ENCODE assay signal across 8 cellular contexts in the genomic region with DNA sequence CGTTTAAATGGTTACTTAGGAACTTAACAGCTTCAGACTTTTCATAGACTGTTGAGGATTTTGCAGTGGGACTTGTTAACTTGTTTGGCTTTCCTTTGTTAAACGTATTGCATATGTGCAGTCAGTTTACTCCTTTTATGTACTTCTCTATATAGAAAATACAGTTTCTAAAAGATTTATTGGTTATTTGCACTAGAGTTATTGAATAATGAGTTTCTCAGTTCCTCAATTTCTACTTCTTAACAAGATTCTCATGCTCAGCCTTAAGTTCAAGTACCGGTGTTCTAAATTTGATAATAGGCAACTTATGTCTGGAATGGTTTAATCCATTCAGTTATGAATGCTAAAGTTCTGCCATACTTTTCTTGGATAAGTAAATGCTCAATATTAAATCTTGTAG. TPM values are rescaled to one million over a fixed set of nuclear protein-coding genes. Genes with fewer than 3 reads are reported as not detected.
A peak's percentile ranks its signal among the peaks of the same experiment; 100 is the strongest.
DNase-seq lines count a peak whose midpoint lies in the region; ATAC-seq and TF ChIP-seq lines count a peak whose summit lies in the region.

No MANE protein-coding gene starts in this region.

- no peak overlapping the region for H3K4ac ChIP-seq in mesendoderm (ENCODE audit: low read depth, low read length)

- H3K79me1 ChIP-seq in mesendoderm (ENCODE audit: low read length): peaks cover 2% of the 10 kb centered on the region

- H2BK5ac ChIP-seq in mesendoderm (ENCODE audit: low read length): no peak overlapping the region

- DNase-seq in right atrium auricular region (ENCODE audit: low spot score): no peak
- DNase-seq in left cardiac atrium: no peak
- DNase-seq in astrocyte of the spinal cord (ENCODE audit: low read depth, low spot score): no peak
- DNase-seq in mesendoderm: no peak
- DNase-seq in KG1 (lab: John Stamatoyannopoulos, UW): no peak
- DNase-seq in activated gamma-delta T cell (lab: John Stamatoyannopoulos, UW): no peak
- no peak for DNase-seq in NCI-H2171 (lab: John Stamatoyannopoulos, UW)
- DNase-seq in dedifferentiated amniotic fluid mesenchymal stem cell (ENCODE audit: extremely low spot score): no peak

- peak overlapping the region; percentile 98 for H3K56ac ChIP-seq in mesendoderm (ENCODE audit: low read length)

- H3K79me2 ChIP-seq in mesendoderm (ENCODE audit: control insufficient read depth, insufficient read depth, low read length): peaks cover 48% of the 10 kb centered on the region

- no peak overlapping the region for H2BK15ac ChIP-seq in mesendoderm (replicated peaks; ENCODE audit: low read depth)

- H3K4me1 ChIP-seq in right atrium auricular region (peaks cover 0 to 34% of the 10 kb centered on the region in 2 donors), mesendoderm (ENCODE audit: control insufficient read depth, low read depth, low read length) (no peaks in the 10 kb centered on the region)

- H3K23ac ChIP-seq in mesendoderm (ENCODE audit: low read length): no peak overlapping the region

- in situ Hi-C loops in astrocyte of the spinal cord (cut with HindIII; ENCODE audit: low sequenced_read_pairs): no loop called here

- H3K36me3 ChIP-seq in right atrium auricular region: peaks cover 17% of the 10 kb centered on the region
- no peaks in the 10 kb centered on the region for H3K36me3 ChIP-seq in mesendoderm (ENCODE audit: control insufficient read depth, insufficient read depth, low read length)

- H3K9ac ChIP-seq in mesendoderm (ENCODE audit: low read length): peak overlapping the region; percentile 97

- H3K27ac ChIP-seq in right atrium auricular region (peak overlapping the region; percentile 95), mesendoderm (ENCODE audit: low read depth, low read length) (peak overlapping the region; percentile 56)

- H3K27me3 ChIP-seq in right atrium auricular region: no peaks in the 10 kb centered on the region
- H3K27me3 ChIP-seq in mesendoderm (ENCODE audit: insufficient read depth, low read length, poor library complexity): no peaks in the 10 kb centered on the region

- TF ChIP-seq CTCF in right atrium auricular region (IDR thresholded peaks at IDR 0.05) (no peak), astrocyte of the spinal cord (IDR thresholded peaks at IDR 0.05; ENCODE audit: low read depth, low read length) (no peak)

- intact Hi-C loops in left cardiac atrium (cut with DNase I): no loop called here

- no peak for ATAC-seq in left cardiac atrium

- WGBS in mesendoderm (ENCODE audit: extremely low coverage, insufficient coverage, low lambda C conversion rate): no CpG with 5 or more reads among the region's 3 CpGs

- no peak overlapping the region for H2BK120ac ChIP-seq in mesendoderm (ENCODE audit: low read depth, low read length)

- peak overlapping the region; percentile 76 to 78 for H3K4me3 ChIP-seq in right atrium auricular region
- H3K4me3 ChIP-seq in astrocyte of the spinal cord (ENCODE audit: low read depth, low read length): peak overlapping the region; percentile 93
- peak overlapping the region; percentile 79 for H3K4me3 ChIP-seq in mesendoderm (ENCODE audit: low read length)

- H4K8ac ChIP-seq in mesendoderm (ENCODE audit: low read depth, low read length): no peak overlapping the region

- H3K4me2 ChIP-seq in mesendoderm (ENCODE audit: low read length): peak overlapping the region; percentile 66

- no peaks in the 10 kb centered on the region for H3K9me3 ChIP-seq in right atrium auricular region

- H2AK5ac ChIP-seq in mesendoderm (ENCODE audit: low read length): no peak overlapping the region

- no peak overlapping the region for H3K18ac ChIP-seq in mesendoderm (ENCODE audit: low read length)

- no peak overlapping the region for H4K5ac ChIP-seq in mesendoderm (ENCODE audit: low read length)

RNA-seq across cellular contexts. Expression of gene PSMA3, which starts 0.9 kb away (rescaled TPM):
- total RNA-seq in right atrium auricular region: 10 to 100 TPM; 78.9 to 85.3 TPM
- total RNA-seq in left cardiac atrium: 100 to 1,000 TPM; 121 to 134 TPM
- polyA plus RNA-seq in mesendoderm (2013, experiment 1 of 2): 640 TPM
- 634 TPM for polyA plus RNA-seq in mesendoderm (2013, experiment 2 of 2)

RNA-seq across cellular contexts. Expression of gene ACTR10, which starts 45.6 kb away (rescaled TPM):
- 100 to 1,000 TPM in 1 of 2 donors, 10 to 100 TPM in 1; 55.3 to 109 TPM for total RNA-seq in right atrium auricular region
- 10 to 100 TPM; 66.9 to 76.8 TPM for total RNA-seq in left cardiac atrium
- polyA plus RNA-seq in mesendoderm (2013, experiment 1 of 2): 28.2 TPM
- polyA plus RNA-seq in mesendoderm (2013, experiment 2 of 2): 26.4 TPM

RNA-seq across cellular contexts. Expression of gene ARID4A, which starts 52.8 kb away (rescaled TPM):
- total RNA-seq in right atrium auricular region: 10 to 100 TPM in 1 of 2 donors, 1 to 10 TPM in 1; 9.5 to 12.7 TPM
- total RNA-seq in left cardiac atrium: 10 to 100 TPM; 20.5 to 22.9 TPM
- 8.2 TPM for polyA plus RNA-seq in mesendoderm (2013, experiment 1 of 2)
- polyA plus RNA-seq in mesendoderm (2013, experiment 2 of 2): 7.5 TPM
